7 cellular contexts compared by ENCODE assay signal in the genomic region with DNA sequence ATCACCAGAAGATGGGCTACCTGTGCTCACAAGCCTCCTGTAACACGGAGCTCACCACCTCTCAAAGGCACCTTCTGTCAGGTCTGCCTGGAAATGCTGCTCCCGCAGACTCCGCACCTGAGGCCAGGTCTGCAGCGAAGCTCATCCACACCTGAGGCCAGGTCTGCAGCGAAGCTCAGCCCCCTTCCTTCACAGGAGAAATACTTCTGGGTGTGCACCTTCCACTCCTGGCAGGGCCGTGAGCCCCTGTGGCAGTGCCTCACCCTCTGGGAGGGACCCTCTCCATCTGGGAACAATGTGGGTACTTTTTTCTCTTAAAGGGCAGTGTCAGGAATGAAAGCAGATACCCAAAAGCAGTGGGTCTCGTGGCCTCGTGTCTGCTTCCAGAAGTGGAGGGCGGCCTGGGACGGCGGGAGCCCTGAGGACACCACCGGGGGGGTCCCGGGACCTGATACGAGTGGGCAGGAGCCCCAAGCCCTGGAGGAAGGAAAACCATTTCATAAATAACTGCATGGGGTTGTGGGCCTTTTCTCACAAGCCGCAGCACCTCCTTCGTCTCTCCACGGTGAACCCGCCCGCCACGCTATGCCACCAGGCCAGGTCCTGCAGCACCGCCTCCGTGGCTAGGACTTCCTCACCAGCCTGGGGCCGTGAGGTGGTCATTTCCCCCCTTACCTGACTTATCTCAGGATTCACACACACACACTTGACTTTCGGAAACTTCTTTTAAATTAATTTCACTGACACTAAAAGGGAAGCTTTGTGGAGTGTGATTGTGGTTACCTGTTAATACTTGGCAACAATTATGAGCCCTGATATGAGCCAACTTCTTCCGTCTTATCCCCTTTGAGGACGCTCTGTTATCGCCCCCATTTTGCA. TPM values are rescaled to one million over a fixed set of nuclear protein-coding genes. Genes with fewer than 3 reads are reported as not detected.
A peak's percentile ranks its signal among the peaks of the same experiment; 100 is the strongest.
DNase-seq lines count a peak whose midpoint lies in the region; TF ChIP-seq lines count a peak whose summit lies in the region.

No MANE protein-coding gene starts in this region.

- no peak for TF ChIP-seq CTCF in GM12864 (IDR thresholded peaks at IDR 0.05; ENCODE audit: low read depth, low read length, missing control alignments)

- H3K27me3 ChIP-seq in MG63 = no peaks in the 10 kb centered on the region; the same call in 1 of the 2 replicates

- no peaks in the 10 kb centered on the region for H3K9me3 ChIP-seq in MG63

- DNase-seq in GM12864 (ENCODE audit: low read depth) = no peak
- DNase-seq in MG63 = no peak
- DNase-seq in posterior vena cava (ENCODE audit: low spot score) = peak; percentile 67
- no peak for DNase-seq in NCI-H446 (lab: John Stamatoyannopoulos, UW)
- DNase-seq in nucleus accumbens (lab: John Stamatoyannopoulos, UW) = no peak
- no peak for DNase-seq in kidney glomerular epithelial cell (lab: John Stamatoyannopoulos, UW)

- intact Hi-C loops in posterior vena cava (cut with DNase I) = no loop called here

- H3K4me3 ChIP-seq in GM12864 (ENCODE audit: low read depth, low read length) (peak overlapping the region; percentile 86), MG63 (peak overlapping the region; percentile 77)

- peaks cover 18% of the 10 kb centered on the region for H3K36me3 ChIP-seq in MG63

- peak overlapping the region; percentile 54 for H3K27ac ChIP-seq in cingulate gyrus (ENCODE audit: low read depth, low read length)

RNA-seq across cellular contexts. Expression of a gene that starts 1.2 kb away (rescaled TPM):
- total RNA-seq in MG63 (2014; rRNA removed; shearing (Covaris generic); ENCODE audit: low replicate concordance) = 10.7 and 23.0 TPM in 2 replicates
- total RNA-seq in posterior vena cava = 10 to 100 TPM; 14.7 to 15.2 TPM
